1 cellular context compared by ENCODE assay signal in the genomic region with DNA sequence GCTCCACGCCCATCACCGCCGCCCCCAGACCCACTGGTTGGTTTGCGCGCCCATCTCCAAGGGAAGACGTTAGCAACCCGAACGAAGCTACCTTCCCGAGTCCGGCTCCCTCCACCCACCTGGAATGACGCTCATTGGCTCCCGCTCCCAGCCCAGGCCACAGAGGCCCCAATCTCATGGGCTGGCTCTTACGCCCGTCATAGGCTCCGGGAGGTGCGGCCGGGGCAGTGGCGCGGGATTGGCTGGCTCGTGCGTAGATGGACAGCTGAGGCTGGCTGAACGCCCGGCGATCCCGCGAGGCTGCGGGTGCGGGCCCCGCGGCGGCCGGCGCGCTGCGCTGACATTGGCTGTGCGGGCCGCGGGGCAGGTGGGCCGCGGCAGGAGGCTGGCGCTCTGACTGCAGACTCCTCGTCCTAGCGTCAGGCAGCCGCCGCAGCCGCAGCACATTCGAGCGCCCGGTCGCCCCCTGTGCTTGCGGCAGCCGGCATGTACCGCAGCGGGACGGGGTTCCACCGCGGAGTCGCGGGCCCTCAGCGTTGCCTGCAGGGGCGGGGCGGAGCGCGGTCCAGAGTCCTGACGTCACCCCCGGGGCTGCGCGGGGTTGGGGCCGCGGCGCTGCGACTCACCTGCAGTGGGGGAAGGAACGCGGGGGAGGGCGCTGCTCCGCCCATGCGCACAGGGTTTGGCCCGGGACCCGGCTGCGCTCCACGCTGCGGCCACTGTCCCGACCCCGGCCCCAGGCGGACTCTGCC.
TF ChIP-seq lines count a peak whose summit lies in the region.

No MANE protein-coding gene starts in this region.

TF ChIP-seq in HepG2, 621 proteins besides CTCF, POLR2A, EP300 and RAD21 (continued from another document and continues in another):
- peak; percentile 28; the same call in 1 of the 2 replicates for TF ChIP-seq ZNF503 (CRISPR knock-in tag; IDR thresholded peaks at IDR 0.05)
- TF ChIP-seq SATB2 (CRISPR knock-in tag; IDR thresholded peaks at IDR 0.05), result no peak
- TF ChIP-seq FOXK1 (CRISPR knock-in tag; IDR thresholded peaks at IDR 0.05; ENCODE audit: borderline replicate concordance, low read depth), result no peak
- no peak for TF ChIP-seq SNAPC2 (CRISPR knock-in tag; IDR thresholded peaks at IDR 0.05)
- TF ChIP-seq ZMYM2 (CRISPR knock-in tag; IDR thresholded peaks at IDR 0.05), result no peak
- no peak for TF ChIP-seq DBP (CRISPR knock-in tag; IDR thresholded peaks at IDR 0.05; ENCODE audit: not compliant biosample characterization)
- 0 out of 2 replicates have a peak, but pooled peaks have one; percentile 38 for TF ChIP-seq ZNF709 (CRISPR knock-in tag; IDR thresholded peaks at IDR 0.05)
- TF ChIP-seq KLF6 (CRISPR knock-in tag; IDR thresholded peaks at IDR 0.05), result no peak
- no peak for TF ChIP-seq ZBTB20 (CRISPR knock-in tag; IDR thresholded peaks at IDR 0.05; ENCODE audit: borderline replicate concordance, low read depth)
- no peak for TF ChIP-seq MTF1 (CRISPR knock-in tag; IDR thresholded peaks at IDR 0.05)
- no peak for TF ChIP-seq CBX5 (CRISPR knock-in tag; IDR thresholded peaks at IDR 0.05; ENCODE audit: borderline replicate concordance)
- no peak for TF ChIP-seq ZBTB40 (IDR thresholded peaks at IDR 0.05)
- TF ChIP-seq ZBTB40 (CRISPR knock-in tag; IDR thresholded peaks at IDR 0.05), result peak; percentile 64; the same call in 1 of the 2 replicates
- TF ChIP-seq, protein P1, sequence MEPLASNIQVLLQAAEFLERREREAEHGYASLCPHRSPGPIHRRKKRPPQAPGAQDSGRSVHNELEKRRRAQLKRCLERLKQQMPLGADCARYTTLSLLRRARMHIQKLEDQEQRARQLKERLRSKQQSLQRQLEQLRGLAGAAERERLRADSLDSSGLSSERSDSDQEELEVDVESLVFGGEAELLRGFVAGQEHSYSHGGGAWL (CRISPR knock-in tag; IDR thresholded peaks at IDR 0.05), result peak; percentile 52
- TF ChIP-seq KLF12 (CRISPR knock-in tag; IDR thresholded peaks at IDR 0.05; ENCODE audit: borderline replicate concordance), result no peak
- peak; percentile 54; the same call in 1 of the 2 replicates for TF ChIP-seq ZNF556 (CRISPR knock-in tag; IDR thresholded peaks at IDR 0.05; ENCODE audit: borderline replicate concordance)
- TF ChIP-seq ZSCAN22 (CRISPR knock-in tag; IDR thresholded peaks at IDR 0.05), result no peak
- no peak for TF ChIP-seq ZNF629 (CRISPR knock-in tag; conservative IDR thresholded peaks at IDR 0.05)
- TF ChIP-seq MLLT10 (CRISPR knock-in tag; IDR thresholded peaks at IDR 0.05), result no peak
- no peak for TF ChIP-seq MIXL1 (CRISPR knock-in tag; IDR thresholded peaks at IDR 0.05)
- TF ChIP-seq PAX8 (CRISPR knock-in tag; IDR thresholded peaks at IDR 0.05; ENCODE audit: borderline replicate concordance), result no peak; the same call in 1 of the 2 replicates
- no peak for TF ChIP-seq CBX2 (IDR thresholded peaks at IDR 0.05; ENCODE audit: low read depth, low read length)
- TF ChIP-seq CBX2 (CRISPR knock-in tag; IDR thresholded peaks at IDR 0.05; ENCODE audit: low read depth), result no peak
- TF ChIP-seq, protein P2, sequence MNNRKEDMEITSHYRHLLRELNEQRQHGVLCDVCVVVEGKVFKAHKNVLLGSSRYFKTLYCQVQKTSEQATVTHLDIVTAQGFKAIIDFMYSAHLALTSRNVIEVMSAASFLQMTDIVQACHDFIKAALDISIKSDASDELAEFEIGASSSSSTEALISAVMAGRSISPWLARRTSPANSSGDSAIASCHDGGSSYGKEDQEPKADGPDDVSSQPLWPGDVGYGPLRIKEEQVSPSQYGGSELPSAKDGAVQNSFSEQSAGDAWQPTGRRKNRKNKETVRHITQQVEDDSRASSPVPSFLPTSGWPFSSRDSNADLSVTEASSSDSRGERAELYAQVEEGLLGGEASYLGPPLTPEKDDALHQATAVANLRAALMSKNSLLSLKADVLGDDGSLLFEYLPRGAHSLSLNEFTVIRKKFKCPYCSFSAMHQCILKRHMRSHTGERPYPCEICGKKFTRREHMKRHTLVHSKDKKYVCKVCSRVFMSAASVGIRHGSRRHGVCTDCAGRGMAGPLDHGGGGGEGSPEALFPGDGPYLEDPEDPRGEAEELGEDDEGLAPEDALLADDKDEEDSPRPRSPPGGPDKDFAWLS (CRISPR knock-in tag; IDR thresholded peaks at IDR 0.05; ENCODE audit: borderline replicate concordance), result no peak
- TF ChIP-seq MAFF (IDR thresholded peaks at IDR 0.05; ENCODE audit: low read depth, low read length), result no peak
- TF ChIP-seq BATF2 (CRISPR knock-in tag; IDR thresholded peaks at IDR 0.05), result no peak
- TF ChIP-seq ZBTB3 (CRISPR knock-in tag; IDR thresholded peaks at IDR 0.05; ENCODE audit: borderline replicate concordance, low read depth), result no peak
- no peak for TF ChIP-seq STAT6 (CRISPR knock-in tag; IDR thresholded peaks at IDR 0.05; ENCODE audit: borderline replicate concordance)
- TF ChIP-seq GRHL1 (CRISPR knock-in tag; conservative IDR thresholded peaks at IDR 0.05), result no peak
- no peak for TF ChIP-seq ETV6 (CRISPR knock-in tag; conservative IDR thresholded peaks at IDR 0.05)
- TF ChIP-seq, protein P3, sequence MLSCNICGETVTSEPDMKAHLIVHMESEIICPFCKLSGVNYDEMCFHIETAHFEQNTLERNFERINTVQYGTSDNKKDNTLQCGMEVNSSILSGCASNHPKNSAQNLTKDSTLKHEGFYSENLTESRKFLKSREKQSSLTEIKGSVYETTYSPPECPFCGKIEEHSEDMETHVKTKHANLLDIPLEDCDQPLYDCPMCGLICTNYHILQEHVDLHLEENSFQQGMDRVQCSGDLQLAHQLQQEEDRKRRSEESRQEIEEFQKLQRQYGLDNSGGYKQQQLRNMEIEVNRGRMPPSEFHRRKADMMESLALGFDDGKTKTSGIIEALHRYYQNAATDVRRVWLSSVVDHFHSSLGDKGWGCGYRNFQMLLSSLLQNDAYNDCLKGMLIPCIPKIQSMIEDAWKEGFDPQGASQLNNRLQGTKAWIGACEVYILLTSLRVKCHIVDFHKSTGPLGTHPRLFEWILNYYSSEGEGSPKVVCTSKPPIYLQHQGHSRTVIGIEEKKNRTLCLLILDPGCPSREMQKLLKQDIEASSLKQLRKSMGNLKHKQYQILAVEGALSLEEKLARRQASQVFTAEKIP (CRISPR knock-in tag; IDR thresholded peaks at IDR 0.05; ENCODE audit: borderline replicate concordance), result no peak
- TF ChIP-seq HDAC2 (CRISPR knock-in tag; IDR thresholded peaks at IDR 0.05), result peak; percentile 35; the same call in 1 of the 2 replicates
- TF ChIP-seq ZNF460 (CRISPR knock-in tag; IDR thresholded peaks at IDR 0.05; ENCODE audit: borderline replicate concordance), result no peak
